In genomic region chr16:17072104-17072503, GRCh38 we compare ENCODE assay signal across 17 cellular contexts.
DNase-seq lines count a peak whose midpoint lies in the region; ATAC-seq, FAIRE-seq and TF ChIP-seq lines count a peak whose summit lies in the region.
"Had no signal": no experiment of that assay in that cellular context is flagged by ENCODE, and none has a peak within 500 bp of the region (broad histone marks: within the 10 kb centered on the region; RNA-seq: fewer than 3 reads in every experiment).

No MANE protein-coding gene starts in this region.

- peak overlapping the region; percentile 49 for H3K27ac Mint-ChIP-seq in CD8-positive, alpha-beta T cell
- H3K27ac Mint-ChIP-seq in WTC11 (peak overlapping the region; percentile 68; the same call in 1 of the 2 replicates), memory B cell (peak overlapping the region; percentile 99)
- H3K27ac Mint-ChIP-seq: activated CD8-positive, alpha-beta memory T cell treated with anti-CD3 and anti-CD28 coated beads, Interleukin-2, amount 10 ng/mL, durations not matched to agents 7 days and 5 days; activated naive CD8-positive, alpha-beta T cell treated with anti-CD3 and anti-CD28 coated beads, Interleukin-2, amount 10 ng/mL, durations not matched to agents 7 days and 5 days; endodermal cell had no signal

- H3K4me3 ChIP-seq in AG10803 (ENCODE audit: low read length), result no peak overlapping the region
- H3K4me3 ChIP-seq in CD8-positive, alpha-beta T cell (ENCODE audit: low read depth, low read length), result no peak overlapping the region

- H3K36me3 Mint-ChIP-seq in CD8-positive, alpha-beta T cell, result no peaks in the 10 kb centered on the region
- H3K36me3 Mint-ChIP-seq in WTC11, result no peaks in the 10 kb centered on the region
- peaks cover 2% of the 10 kb centered on the region for H3K36me3 Mint-ChIP-seq in memory B cell
- H3K36me3 Mint-ChIP-seq: activated CD8-positive, alpha-beta memory T cell treated with anti-CD3 and anti-CD28 coated beads, Interleukin-2, amount 10 ng/mL, durations not matched to agents 7 days and 5 days; activated naive CD8-positive, alpha-beta T cell treated with anti-CD3 and anti-CD28 coated beads, Interleukin-2, amount 10 ng/mL, durations not matched to agents 7 days and 5 days had no signal

- no peaks in the 10 kb centered on the region for H3K27me3 ChIP-seq in CD8-positive, alpha-beta T cell (ENCODE audit: insufficient read depth, low read length)

- no peak overlapping the region for H3K27ac ChIP-seq in CD8-positive, alpha-beta T cell (ENCODE audit: low read depth, low read length)

- DNase-seq in AG10803 (ENCODE audit: low read depth) (peak; percentile 8), WTC11 (ENCODE audit: low spot score) (no peak), memory B cell (ENCODE audit: low spot score in 2 of 2) (no peak), putamen (ENCODE audit: low spot score) (no peak), cerebellar cortex (ENCODE audit: low spot score) (no peak), RCC 7860 (ENCODE audit: low spot score) (no peak)
- no peak for DNase-seq in CD8-positive, alpha-beta T cell
- DNase-seq: activated CD8-positive, alpha-beta memory T cell treated with anti-CD3 and anti-CD28 coated beads, Interleukin-2, amount 10 ng/mL, durations not matched to agents 7 days and 5 days; activated naive CD8-positive, alpha-beta T cell treated with anti-CD3 and anti-CD28 coated beads, Interleukin-2, amount 10 ng/mL, durations not matched to agents 7 days and 5 days; DND-41; endodermal cell; foreskin fibroblast; NCI-H146; NCI-H510A treated with DMSO at 0.1 percent for 48 hours had no signal

- ATAC-seq in CD8-positive, alpha-beta T cell, result no peak
- ATAC-seq in WTC11, result no peak
- no peak for ATAC-seq in memory B cell (ENCODE audit: low read depth)
- ATAC-seq: activated CD8-positive, alpha-beta memory T cell treated with anti-CD3 and anti-CD28 coated beads, Interleukin-2, amount 10 ng/mL, durations not matched to agents 7 days and 5 days; left lobe of liver; SK-N-SH treated with all-trans-retinoic acid at 6 μM for 48 hours had no signal

- POLR2A ChIA-PET in CD8-positive, alpha-beta T cell (lab: Charles Lee), result no interaction called here
- POLR2A ChIA-PET in WTC11 (lab: Charles Lee), result no interaction called here

- peaks cover 17% of the 10 kb centered on the region for H3K4me1 Mint-ChIP-seq in CD8-positive, alpha-beta T cell (ENCODE audit: low read depth)
- peaks cover 30% of the 10 kb centered on the region for H3K4me1 Mint-ChIP-seq in WTC11
- H3K4me1 Mint-ChIP-seq in memory B cell, result peaks cover 43% of the 10 kb centered on the region

- TF ChIP-seq CTCF in AG10803 (conservative IDR thresholded peaks at IDR 0.05; ENCODE audit: low read length) (no peak), WTC11 (IDR thresholded peaks at IDR 0.05) (no peak)
- TF ChIP-seq CTCF in CD8-positive, alpha-beta T cell (IDR thresholded peaks at IDR 0.05), result no peak

- FAIRE-seq in RCC 7860 (lab: Jason Lieb, UNC), result no peak
- FAIRE-seq: H1 had no signal

- peaks cover 4% of the 10 kb centered on the region for H3K4me1 ChIP-seq in CD8-positive, alpha-beta T cell (ENCODE audit: insufficient read depth, low read length)

- no peaks in the 10 kb centered on the region for H3K9me3 ChIP-seq in CD8-positive, alpha-beta T cell (ENCODE audit: low read length)

- H3K4me3 Mint-ChIP-seq in CD8-positive, alpha-beta T cell, result peak overlapping the region; percentile 33
- H3K4me3 Mint-ChIP-seq in WTC11, result no peak overlapping the region
- peak overlapping the region; percentile 55 for H3K4me3 Mint-ChIP-seq in memory B cell
- H3K4me3 Mint-ChIP-seq: activated CD8-positive, alpha-beta memory T cell treated with anti-CD3 and anti-CD28 coated beads, Interleukin-2, amount 10 ng/mL, durations not matched to agents 7 days and 5 days; activated naive CD8-positive, alpha-beta T cell treated with anti-CD3 and anti-CD28 coated beads, Interleukin-2, amount 10 ng/mL, durations not matched to agents 7 days and 5 days; endodermal cell had no signal

- no peaks in the 10 kb centered on the region for H3K9me3 Mint-ChIP-seq in CD8-positive, alpha-beta T cell
- H3K9me3 Mint-ChIP-seq in WTC11, result peaks cover 3% of the 10 kb centered on the region; the same call in 1 of the 2 replicates
- no peaks in the 10 kb centered on the region for H3K9me3 Mint-ChIP-seq in memory B cell
- H3K9me3 Mint-ChIP-seq: activated naive CD8-positive, alpha-beta T cell treated with anti-CD3 and anti-CD28 coated beads, Interleukin-2, amount 10 ng/mL, durations not matched to agents 7 days and 5 days; endodermal cell had no signal

- H3K27me3 Mint-ChIP-seq in CD8-positive, alpha-beta T cell (ENCODE audit: low read depth), result no peaks in the 10 kb centered on the region
- no peaks in the 10 kb centered on the region; the same call in 1 of the 2 replicates for H3K27me3 Mint-ChIP-seq in WTC11 (ENCODE audit: low read depth)
- no peaks in the 10 kb centered on the region for H3K27me3 Mint-ChIP-seq in memory B cell

- H3K36me3 ChIP-seq in CD8-positive, alpha-beta T cell (ENCODE audit: insufficient read depth, low read length), result no peaks in the 10 kb centered on the region

- CTCF ChIA-PET in CD8-positive, alpha-beta T cell (lab: Charles Lee), result no interaction called here
- CTCF ChIA-PET in WTC11 (lab: Charles Lee), result no interaction called here

- intact Hi-C loops in CD8-positive, alpha-beta T cell (cut with DNase I, micrococcal nuclease), result loop anchor here in 1 of 2 experiments (5.0 to 10.0 kb wide), 2 partner anchors 45 to 293 kb away; no protein-coding TSS in a partner anchor

TF ChIP-seq in WTC11, 78 proteins besides CTCF, POLR2A, EP300 and RAD21:
- TF ChIP-seq ERG (CRISPR knock-in tag; IDR thresholded peaks at IDR 0.05) (no peak), SMAD4 (CRISPR knock-in tag; IDR thresholded peaks at IDR 0.05) (no peak), NR2C2 (CRISPR knock-in tag; IDR thresholded peaks at IDR 0.05) (no peak), ZNF219 (CRISPR knock-in tag; IDR thresholded peaks at IDR 0.05; ENCODE audit: borderline replicate concordance) (no peak), CDX4 (CRISPR knock-in tag; IDR thresholded peaks at IDR 0.05; ENCODE audit: borderline replicate concordance) (no peak), NFYB (CRISPR knock-in tag; conservative IDR thresholded peaks at IDR 0.05; ENCODE audit: low read depth) (no peak), ATF6 (CRISPR knock-in tag; IDR thresholded peaks at IDR 0.05) (no peak)

Comparison
In these comparisons a context has a peak if more than half of its experiments do, and no peak if none do; other contexts are left out.
1. H3K27ac Mint-ChIP-seq: peak in every context shown above with its lines; median percentile 99 in memory B cell; 68 in WTC11; 49 in CD8-positive, alpha-beta T cell.